ENCODE assay signal across 24 cellular contexts in the genomic region with DNA sequence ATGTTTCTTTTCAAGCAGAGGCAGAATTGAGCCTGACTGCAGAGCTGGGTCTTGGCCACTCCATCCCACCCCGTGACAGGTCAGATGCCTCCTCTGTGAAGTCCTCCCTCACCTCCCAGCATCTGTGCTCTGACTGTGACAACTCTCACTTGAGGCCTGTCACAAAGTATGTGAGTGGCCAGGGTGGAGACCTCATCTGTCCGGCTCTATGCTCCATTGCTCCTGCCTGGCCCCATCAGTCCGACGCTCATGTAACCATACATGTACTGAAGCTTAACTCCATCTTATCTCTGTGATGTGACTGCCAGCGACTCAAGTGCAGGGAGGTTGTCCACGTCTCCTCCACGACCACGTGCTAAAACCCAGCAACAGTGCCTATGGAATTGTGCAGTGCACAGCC. TPM values are rescaled to one million over a fixed set of nuclear protein-coding genes. Genes with fewer than 3 reads are reported as not detected.
"Had no signal": no experiment of that assay in that cellular context is flagged by ENCODE, and none has a peak within 500 bp of the region (broad histone marks: within the 10 kb centered on the region; RNA-seq: fewer than 3 reads in every experiment).

No MANE protein-coding gene starts in this region.

- FAIRE-seq: endometrium, islet of Langerhans had no signal

- ATAC-seq: activated T-cell treated with anti-CD3 and anti-CD28 coated beads, Interleukin-2, amount 50 U/mL, for 72 hours; heart left ventricle; mucosa of descending colon; stimulated activated memory B cell treated with anti-CD40 and anti-IgM and Interleukin-4, amounts not matched to agents 10 μg/mL and 1 μg/mL and 100 μg/mL, for 72 hours had no signal

- H3K36me3 Mint-ChIP-seq: activated naive CD8-positive, alpha-beta T cell treated with anti-CD3 and anti-CD28 coated beads, Interleukin-2, amount 10 ng/mL, durations not matched to agents 7 days and 5 days; stimulated activated memory B cell treated with anti-CD40 and anti-IgM and Interleukin-4, amounts not matched to agents 10 μg/mL and 1 μg/mL and 100 μg/mL, for 72 hours had no signal

- H3K27ac Mint-ChIP-seq: activated CD4-positive, alpha-beta memory T cell treated with anti-CD3 and anti-CD28 coated beads, Interleukin-2, amount 10 ng/mL, durations not matched to agents 7 days and 5 days; activated CD4-positive, alpha-beta T cell treated with anti-CD3 and anti-CD28 coated beads, Interleukin-2, amount 10 ng/mL, durations not matched to agents 24 days and 14 days; activated naive CD4-positive, alpha-beta T cell treated with anti-CD3 and anti-CD28 coated beads for 36 hours; activated naive CD8-positive, alpha-beta T cell treated with anti-CD3 and anti-CD28 coated beads, Interleukin-2, amount 10 ng/mL, durations not matched to agents 7 days and 5 days; activated T-cell treated with anti-CD3 and anti-CD28 coated beads, Interleukin-2, amount 50 U/mL, for 72 hours; memory B cell; stimulated activated memory B cell treated with anti-CD40 and anti-IgM and Interleukin-4, amounts not matched to agents 10 μg/mL and 1 μg/mL and 100 μg/mL, for 72 hours had no signal

- H3K9me3 Mint-ChIP-seq: activated CD4-positive, alpha-beta memory T cell treated with anti-CD3 and anti-CD28 coated beads, Interleukin-2, amount 10 ng/mL, durations not matched to agents 7 days and 5 days; activated CD4-positive, alpha-beta T cell treated with anti-CD3 and anti-CD28 coated beads, Interleukin-2, amount 10 ng/mL, durations not matched to agents 24 days and 14 days; activated naive CD4-positive, alpha-beta T cell treated with anti-CD3 and anti-CD28 coated beads for 36 hours; activated naive CD8-positive, alpha-beta T cell treated with anti-CD3 and anti-CD28 coated beads, Interleukin-2, amount 10 ng/mL, durations not matched to agents 7 days and 5 days; activated T-cell treated with anti-CD3 and anti-CD28 coated beads, Interleukin-2, amount 50 U/mL, for 72 hours; stimulated activated memory B cell treated with anti-CD40 and anti-IgM and Interleukin-4, amounts not matched to agents 10 μg/mL and 1 μg/mL and 100 μg/mL, for 72 hours had no signal

- H3K4me1 Mint-ChIP-seq: activated CD4-positive, alpha-beta T cell treated with anti-CD3 and anti-CD28 coated beads, Interleukin-2, amount 10 ng/mL, durations not matched to agents 24 days and 14 days had no signal

- H3K9me3 ChIP-seq: heart left ventricle, mucosa of descending colon, sigmoid colon, stomach, transverse colon had no signal

- H3K4me3 ChIP-seq: heart left ventricle, mucosa of descending colon, sigmoid colon, smooth muscle cell, stomach, transverse colon had no signal

- H3K4me3 Mint-ChIP-seq: activated CD4-positive, alpha-beta memory T cell treated with anti-CD3 and anti-CD28 coated beads, Interleukin-2, amount 10 ng/mL, durations not matched to agents 7 days and 5 days; activated CD4-positive, alpha-beta T cell treated with anti-CD3 and anti-CD28 coated beads, Interleukin-2, amount 10 ng/mL, durations not matched to agents 24 days and 14 days; activated naive CD4-positive, alpha-beta T cell treated with anti-CD3 and anti-CD28 coated beads for 36 hours; activated naive CD8-positive, alpha-beta T cell treated with anti-CD3 and anti-CD28 coated beads, Interleukin-2, amount 10 ng/mL, durations not matched to agents 7 days and 5 days; activated T-cell treated with anti-CD3 and anti-CD28 coated beads, Interleukin-2, amount 50 U/mL, for 72 hours; memory B cell; stimulated activated memory B cell treated with anti-CD40 and anti-IgM and Interleukin-4, amounts not matched to agents 10 μg/mL and 1 μg/mL and 100 μg/mL, for 72 hours had no signal

- H3K36me3 ChIP-seq: heart left ventricle, sigmoid colon, stomach, transverse colon had no signal

- H3K27ac ChIP-seq: heart left ventricle, stomach, transverse colon had no signal

- DNase-seq: activated CD4-positive, alpha-beta memory T cell treated with anti-CD3 and anti-CD28 coated beads, Interleukin-2, amount 10 ng/mL, durations not matched to agents 7 days and 5 days; activated CD4-positive, alpha-beta T cell treated with anti-CD3 and anti-CD28 coated beads, Interleukin-2, amount 10 ng/mL, durations not matched to agents 24 days and 14 days; activated CD4-positive, CD25-positive, alpha-beta regulatory T cell; activated effector memory CD4-positive, alpha-beta T cell treated with Interleukin-2 at 50 U/mL for 16 hours; activated naive CD4-positive, alpha-beta T cell treated with anti-CD3 and anti-CD28 coated beads for 36 hours; activated naive CD8-positive, alpha-beta T cell treated with anti-CD3 and anti-CD28 coated beads, Interleukin-2, amount 10 ng/mL, durations not matched to agents 7 days and 5 days; activated T-cell treated with anti-CD3 and anti-CD28 coated beads, Interleukin-2, amount 50 U/mL, for 72 hours; amniotic stem cell; cerebellar nuclear complex; cortex of kidney; heart left ventricle; mucosa of descending colon; retina; sigmoid colon; stimulated activated CD4-positive, alpha-beta T cell treated with anti-CD3 and anti-CD28 coated beads, Interleukin-15, amount 100 ng/mL, for 24 hours; stomach; T-helper 9 cell; transverse colon had no signal

RNA-seq across cellular contexts. Expression of a gene that starts 3.5 kb away (rescaled TPM):
- total RNA-seq: activated CD4-positive, alpha-beta T cell treated with anti-CD3 and anti-CD28 coated beads, Interleukin-2, amount 10 ng/mL, durations not matched to agents 24 days and 14 days; activated naive CD8-positive, alpha-beta T cell treated with anti-CD3 and anti-CD28 coated beads, Interleukin-2, amount 10 ng/mL, durations not matched to agents 7 days and 5 days; T-helper 1 cell treated with Interleukin-12 subunit alpha and Interleukin-12 subunit beta and Interleukin-4 antibody, amounts not matched to agents 30 ng/mL and 1 ng/mL, for 36 hours had no signal

RNA-seq across cellular contexts. Expression of a gene that starts 24.7 kb away (rescaled TPM):
- total RNA-seq: activated CD4-positive, alpha-beta T cell treated with anti-CD3 and anti-CD28 coated beads, Interleukin-2, amount 10 ng/mL, durations not matched to agents 24 days and 14 days; activated naive CD4-positive, alpha-beta T cell treated with anti-CD3 and anti-CD28 coated beads for 36 hours; smooth muscle cell; T-helper 1 cell treated with Interleukin-12 subunit alpha and Interleukin-12 subunit beta and Interleukin-4 antibody, amounts not matched to agents 30 ng/mL and 1 ng/mL, for 36 hours had no signal
